1 cellular context compared by ENCODE assay signal in genomic region chr1:44151808-44152207, GRCh38.
TF ChIP-seq lines count a peak whose summit lies in the region.

No MANE protein-coding gene starts in this region.

TF ChIP-seq in GM12878, 131 proteins besides CTCF, POLR2A, EP300 and RAD21:
- TF ChIP-seq KLF5 (IDR thresholded peaks at IDR 0.05; ENCODE audit: partially characterized antibody) = no peak
- peak; percentile 15 for TF ChIP-seq MEF2B (IDR thresholded peaks at IDR 0.05; ENCODE audit: partially characterized antibody, poor library complexity, severe bottlenecking)
- no peak for TF ChIP-seq E2F4 (IDR thresholded peaks at IDR 0.05; ENCODE audit: low read depth, low read length)
